Comparison of ENCODE assay signal across 26 cellular contexts in genomic region chr21:41716756-41717155, GRCh38. TPM values are rescaled to one million over a fixed set of nuclear protein-coding genes. Genes with fewer than 3 reads are reported as not detected.
DNase-seq lines count a peak whose midpoint lies in the region; ATAC-seq, FAIRE-seq and TF ChIP-seq lines count a peak whose summit lies in the region.
"Had no signal": no experiment of that assay in that cellular context is flagged by ENCODE, and none has a peak within 500 bp of the region (broad histone marks: within the 10 kb centered on the region; RNA-seq: fewer than 3 reads in every experiment).

No MANE protein-coding gene starts in this region.

- intact Hi-C loops in Calu3 (cut with micrococcal nuclease; ENCODE audit: unreplicated experiment): loop anchor here (5.0 kb wide), 1 partner anchor 39 kb away; no protein-coding TSS in a partner anchor

- DNase-seq in A549 (ENCODE audit: low read depth in 1 of 2, low spot score in 1 of 2) (no peak), Calu3 (no peak), RWPE2 (ENCODE audit: low spot score) (no peak), mesothelial cell of epicardium (ENCODE audit: low spot score in 2 of 2, unreplicated experiment in 2 of 2) (no peak), NCI-H1694 treated with DMSO at 0.1 percent for 48 hours (lab: John Stamatoyannopoulos, UW) (no peak)
- DNase-seq in activated CD8-positive, alpha-beta T cell treated with anti-CD3 and anti-CD28 coated beads, Interleukin-2, amount 10 ng/mL, durations not matched to agents 7 days and 5 days: no peak
- no peak for DNase-seq in stimulated activated CD4-positive, alpha-beta T cell treated with anti-CD3 and anti-CD28 coated beads, Interleukin-4, amount 100 ng/mL, for 24 hours
- DNase-seq: C1 segment of cervical spinal cord; CD4-positive, alpha-beta memory T cell; COR-L47; DMS 273 treated with DMSO at 0.1 percent for 48 hours; DMS79; GF-D8; Karpas-422; NCI-H1092 treated with DMSO at 0.1 percent for 48 hours; NCI-H1436; NCI-H2029 treated with DMSO at 0.1 percent for 48 hours; NCI-H2227 treated with DMSO at 0.1 percent for 48 hours; NCI-H526 treated with DMSO at 0.1 percent for 48 hours; SK-N-SH; SW 1271 had no signal

- no peaks in the 10 kb centered on the region for H3K27me3 Mint-ChIP-seq in Calu3 (ENCODE audit: unreplicated experiment)
- H3K27me3 Mint-ChIP-seq in mesothelial cell of epicardium (ENCODE audit: low read depth): peaks cover 2% of the 10 kb centered on the region
- peaks cover 15% of the 10 kb centered on the region for H3K27me3 Mint-ChIP-seq in activated CD8-positive, alpha-beta T cell treated with anti-CD3 and anti-CD28 coated beads, Interleukin-2, amount 10 ng/mL, durations not matched to agents 7 days and 5 days (ENCODE audit: low read depth)

- no peak for TF ChIP-seq RAD21 in A549 (conservative IDR thresholded peaks at IDR 0.05 in 1 of 2, IDR thresholded peaks at IDR 0.05 in 1 of 2)

- no peak for ATAC-seq in A549
- no peak for ATAC-seq in RWPE2 (ENCODE audit: low read depth)
- ATAC-seq in activated CD8-positive, alpha-beta T cell treated with anti-CD3 and anti-CD28 coated beads, Interleukin-2, amount 10 ng/mL, durations not matched to agents 7 days and 5 days: no peak
- ATAC-seq in HG03521 (IDR thresholded peaks at IDR 0.05; ENCODE audit: unreplicated experiment): no peak
- ATAC-seq: Panc1 had no signal

- no TSS peak for BruUV-seq in Calu3 (replicated peaks; lab: Mats Ljungman, UMichigan)

- peak overlapping the region; percentile 32; the same call in 1 of the 3 replicates for H3K4me2 ChIP-seq in A549
- H3K4me2 ChIP-seq: SK-N-SH had no signal

- H3K9me3 Mint-ChIP-seq in Calu3 (ENCODE audit: low read depth, unreplicated experiment) (no peaks in the 10 kb centered on the region), mesothelial cell of epicardium (no peaks in the 10 kb centered on the region)
- no peaks in the 10 kb centered on the region for H3K9me3 Mint-ChIP-seq in activated CD8-positive, alpha-beta T cell treated with anti-CD3 and anti-CD28 coated beads, Interleukin-2, amount 10 ng/mL, durations not matched to agents 7 days and 5 days (ENCODE audit: insufficient read depth)
- H3K9me3 Mint-ChIP-seq: CD4-positive, alpha-beta memory T cell had no signal

- CTCF ChIA-PET in A549 (lab: Yijun Ruan, JAX): interaction anchor here (1.2 kb wide), 1 partner anchor 104 kb away, joined by 3 read pairs; no protein-coding TSS in a partner anchor
- CTCF ChIA-PET in Calu3 (lab: Charles Lee): interaction anchor here (1.0 to 1.4 kb wide), 2 partner anchors 75 to 104 kb away, joined by 3 to 8 read pairs; no protein-coding TSS in a partner anchor
- CTCF ChIA-PET in activated CD8-positive, alpha-beta T cell treated with anti-CD3 and anti-CD28 coated beads, Interleukin-2, amount 10 ng/mL, durations not matched to agents 7 days and 5 days (lab: Charles Lee): no interaction called here

- POLR2A ChIA-PET in A549 (lab: Yijun Ruan, JAX): no interaction called here
- POLR2A ChIA-PET in activated CD8-positive, alpha-beta T cell treated with anti-CD3 and anti-CD28 coated beads, Interleukin-2, amount 10 ng/mL, durations not matched to agents 7 days and 5 days (lab: Charles Lee): no interaction called here

- no peaks in the 10 kb centered on the region for H3K9me3 ChIP-seq in A549
- H3K9me3 ChIP-seq in RWPE2 (ENCODE audit: severe bottlenecking): no peaks in the 10 kb centered on the region
- H3K9me3 ChIP-seq: SK-N-SH had no signal

- H3K4me3 ChIP-seq in A549: no peak overlapping the region
- no peak overlapping the region for H3K4me3 ChIP-seq in RWPE2 (ENCODE audit: severe bottlenecking)

- no peak for TF ChIP-seq EP300 in A549 (IDR thresholded peaks at IDR 0.05)

- H3K36me3 Mint-ChIP-seq in Calu3 (ENCODE audit: insufficient read depth, unreplicated experiment) (peaks cover 10% of the 10 kb centered on the region), mesothelial cell of epicardium (no peaks in the 10 kb centered on the region)
- H3K36me3 Mint-ChIP-seq in activated CD8-positive, alpha-beta T cell treated with anti-CD3 and anti-CD28 coated beads, Interleukin-2, amount 10 ng/mL, durations not matched to agents 7 days and 5 days (ENCODE audit: low read depth): no peaks in the 10 kb centered on the region
- H3K36me3 Mint-ChIP-seq: CD4-positive, alpha-beta memory T cell had no signal

- H3K4me1 Mint-ChIP-seq in Calu3 (ENCODE audit: low read depth, unreplicated experiment) (peaks cover 46% of the 10 kb centered on the region), mesothelial cell of epicardium (peaks cover 34% of the 10 kb centered on the region)
- H3K4me1 Mint-ChIP-seq in activated CD8-positive, alpha-beta T cell treated with anti-CD3 and anti-CD28 coated beads, Interleukin-2, amount 10 ng/mL, durations not matched to agents 7 days and 5 days (ENCODE audit: low read depth): no peaks in the 10 kb centered on the region

- TF ChIP-seq CTCF in A549 (IDR thresholded peaks at IDR 0.05) (no peak), Calu3 (IDR thresholded peaks at IDR 0.05; ENCODE audit: unreplicated experiment) (no peak), RWPE2 (IDR thresholded peaks at IDR 0.05; ENCODE audit: poor library complexity, severe bottlenecking) (no peak), mesothelial cell of epicardium (IDR thresholded peaks at IDR 0.05; ENCODE audit: unreplicated experiment) (no peak)

- H3K4me1 ChIP-seq in A549 (peaks cover 40% of the 10 kb centered on the region), RWPE2 (ENCODE audit: insufficient read depth, poor library complexity, severe bottlenecking) (peaks cover 15% of the 10 kb centered on the region)

- H3K36me3 ChIP-seq in RWPE2 (ENCODE audit: low read depth): no peaks in the 10 kb centered on the region

- H3K27me3 ChIP-seq in RWPE2 (ENCODE audit: insufficient read depth, poor library complexity, severe bottlenecking): no peaks in the 10 kb centered on the region

- no peak for TF ChIP-seq POLR2A in A549 (IDR thresholded peaks at IDR 0.05; ENCODE audit: low read length)

- WGBS in A549 (ENCODE audit: missing lambda C conversion rate): 90% methylated on average over 5 of the region's 7 CpGs

- H3K27ac ChIP-seq in A549: peak overlapping the region; percentile 72 to 88; a peak in 5 of 6 replicates
- H3K27ac ChIP-seq in RWPE2 (ENCODE audit: poor library complexity, severe bottlenecking): peak overlapping the region; percentile 62
- H3K27ac ChIP-seq: HL-60 had no signal

- no peak overlapping the region for H3K4me3 Mint-ChIP-seq in Calu3 (ENCODE audit: low read depth, unreplicated experiment)
- no peak overlapping the region for H3K4me3 Mint-ChIP-seq in mesothelial cell of epicardium
- H3K4me3 Mint-ChIP-seq in activated CD8-positive, alpha-beta T cell treated with anti-CD3 and anti-CD28 coated beads, Interleukin-2, amount 10 ng/mL, durations not matched to agents 7 days and 5 days: no peak overlapping the region
- H3K4me3 Mint-ChIP-seq: CD4-positive, alpha-beta memory T cell had no signal

- H3K27ac Mint-ChIP-seq in Calu3 (ENCODE audit: unreplicated experiment) (peak overlapping the region; percentile 70), mesothelial cell of epicardium (peak overlapping the region; percentile 75)
- H3K27ac Mint-ChIP-seq in activated CD8-positive, alpha-beta T cell treated with anti-CD3 and anti-CD28 coated beads, Interleukin-2, amount 10 ng/mL, durations not matched to agents 7 days and 5 days: no peak overlapping the region
- H3K27ac Mint-ChIP-seq: CD4-positive, alpha-beta memory T cell had no signal

- no peak for FAIRE-seq in A549 (lab: Jason Lieb, UNC)
- FAIRE-seq: GM12892 had no signal

TF ChIP-seq in A549, 52 proteins besides CTCF, POLR2A, EP300 and RAD21 (continues in another document):
- TF ChIP-seq, protein P1, sequence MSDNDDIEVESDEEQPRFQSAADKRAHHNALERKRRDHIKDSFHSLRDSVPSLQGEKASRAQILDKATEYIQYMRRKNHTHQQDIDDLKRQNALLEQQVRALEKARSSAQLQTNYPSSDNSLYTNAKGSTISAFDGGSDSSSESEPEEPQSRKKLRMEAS (IDR thresholded peaks at IDR 0.05): no peak
- TF ChIP-seq KDM1A (IDR thresholded peaks at IDR 0.05; ENCODE audit: low read depth) (no peak), BHLHE40 (IDR thresholded peaks at IDR 0.05; ENCODE audit: low read depth, low read length) (no peak), HDAC2 (IDR thresholded peaks at IDR 0.05) (no peak), MAFK (IDR thresholded peaks at IDR 0.05; ENCODE audit: partially characterized antibody) (no peak), MYC (IDR thresholded peaks at IDR 0.05; ENCODE audit: borderline replicate concordance, low read length) (no peak), ZSCAN20 (CRISPR knock-in tag; IDR thresholded peaks at IDR 0.05) (no peak), CHD4 (IDR thresholded peaks at IDR 0.05; ENCODE audit: borderline replicate concordance) (no peak), CHD2 (IDR thresholded peaks at IDR 0.05; ENCODE audit: low read length, partially characterized antibody) (no peak), ZC3H11A (IDR thresholded peaks at IDR 0.05) (no peak), NFE2L2 (conservative IDR thresholded peaks at IDR 0.05; ENCODE audit: low read length) (no peak), BCL3 (IDR thresholded peaks at IDR 0.05) (no peak), TFCP2L1 (CRISPR knock-in tag; IDR thresholded peaks at IDR 0.05) (no peak)

RNA-seq across cellular contexts. Expression of gene RIPK4, which starts 50.1 kb away (rescaled TPM):
- polyA plus RNA-seq in A549 (2011; rRNA removed) (3.0 and 3.3 TPM in 2 replicates), A549 (2017; fragmentation: RNase III; extraction: RNeasy Plus Mini Kit Qiagen cat#74134 plus additional on column Dnase treatment) (5.1 to 6.4 TPM (median 5.7 TPM) in 3 replicates)
- 5.8 and 8.1 TPM in 2 replicates for polyA plus RNA-seq in A549 (2012; cell fraction: cytosol; rRNA removed)
- polyA plus RNA-seq in A549 (2012; cell fraction: nucleus; rRNA removed): 29.3 and 29.7 TPM in 2 replicates
- 5.0 and 8.3 TPM in 2 replicates for polyA minus RNA-seq in A549 (2011; rRNA and poly(A)+ RNA removed)
- total RNA-seq in Calu3 (2022) (30.0 and 30.3 TPM in 2 replicates), mesothelial cell of epicardium (14.7 to 16.0 TPM (median 15.7 TPM) in 3 replicates)
- total RNA-seq in activated CD8-positive, alpha-beta T cell treated with anti-CD3 and anti-CD28 coated beads, Interleukin-2, amount 10 ng/mL, durations not matched to agents 7 days and 5 days: not detected
- polyA plus RNA-seq: AG04450 had no signal

Comparison
In these comparisons a context has a peak if more than half of its experiments do, and no peak if none do; other contexts are left out.
1. RNA of gene RIPK4, which starts 50.1 kb away (total RNA-seq): 30.0 to 30.3 TPM in Calu3 and 14.7 to 16.0 TPM in mesothelial cell of epicardium; not detected in activated CD8-positive, alpha-beta T cell treated with anti-CD3 and anti-CD28 coated beads, Interleukin-2, amount 10 ng/mL, durations not matched to agents 7 days and 5 days; every median in the first group is over 10 times any median in the second.